14 cellular contexts compared by ENCODE assay signal in genomic region chr11:76250520-76251222, GRCh38. TPM values are rescaled to one million over a fixed set of nuclear protein-coding genes. Genes with fewer than 3 reads are reported as not detected.
"Had no signal": no experiment of that assay in that cellular context is flagged by ENCODE, and none has a peak within 500 bp of the region (broad histone marks: within the 10 kb centered on the region; RNA-seq: fewer than 3 reads in every experiment).

No MANE protein-coding gene starts in this region.

- H3K36me3 ChIP-seq: tibial nerve had no signal

- H3K79me2 ChIP-seq: hepatocyte had no signal

- H2AFZ ChIP-seq: hepatocyte had no signal

- H3K27ac ChIP-seq: hepatocyte, tibial nerve, VCaP had no signal

- H3K4me3 ChIP-seq: hepatocyte, tibial nerve had no signal

- DNase-seq: activated CD4-positive, alpha-beta T cell treated with anti-CD3 and anti-CD28 coated beads, Interleukin-2, amount 50 U/mL, for 48 hours; activated naive CD4-positive, alpha-beta T cell treated with anti-CD3 and anti-CD28 coated beads, Interleukin-2, amount 10 ng/mL, durations not matched to agents 7 days and 5 days; caudate nucleus; islet precursor cell; natural killer cell; retina; stimulated activated naive B cell treated with anti-CD40 and anti-IgM and Interleukin-4, amounts not matched to agents 10 μg/mL and 1 μg/mL and 100 μg/mL, for 72 hours; T1000 had no signal

- H3K4me2 ChIP-seq: hepatocyte had no signal

- H3K27me3 ChIP-seq: hepatocyte, tibial nerve had no signal

- ATAC-seq: esophagus mucosa; natural killer cell; stimulated activated naive B cell treated with anti-CD40 and anti-IgM and Interleukin-4, amounts not matched to agents 10 μg/mL and 1 μg/mL and 100 μg/mL, for 72 hours had no signal

RNA-seq across cellular contexts. Expression of gene WNT11, which starts 44.4 kb away (rescaled TPM):
- total RNA-seq: fibroblast of villous mesenchyme, glomerular endothelial cell had no signal
